Comparison of ENCODE assay signal across 1 cellular context in genomic region chr5:132838516-132839282, GRCh38.
TF ChIP-seq lines count a peak whose summit lies in the region.

No MANE protein-coding gene starts in this region.

TF ChIP-seq in HEK293, 187 proteins besides CTCF, POLR2A, EP300 and RAD21 (continued from another document):
- TF ChIP-seq ZNF280D (tag by site-specific recombination; IDR thresholded peaks at IDR 0.05) (no peak), REST (tag by site-specific recombination; IDR thresholded peaks at IDR 0.05) (no peak), PBX3 (CRISPR knock-in tag; IDR thresholded peaks at IDR 0.05) (no peak), ZNF623 (tag by site-specific recombination; IDR thresholded peaks at IDR 0.05) (no peak), ZNF266 (tag by site-specific recombination; IDR thresholded peaks at IDR 0.05; ENCODE audit: low read depth) (no peak), ZNF366 (tag by site-specific recombination; conservative IDR thresholded peaks at IDR 0.05) (no peak)
